8 cellular contexts compared by ENCODE assay signal in the genomic region with DNA sequence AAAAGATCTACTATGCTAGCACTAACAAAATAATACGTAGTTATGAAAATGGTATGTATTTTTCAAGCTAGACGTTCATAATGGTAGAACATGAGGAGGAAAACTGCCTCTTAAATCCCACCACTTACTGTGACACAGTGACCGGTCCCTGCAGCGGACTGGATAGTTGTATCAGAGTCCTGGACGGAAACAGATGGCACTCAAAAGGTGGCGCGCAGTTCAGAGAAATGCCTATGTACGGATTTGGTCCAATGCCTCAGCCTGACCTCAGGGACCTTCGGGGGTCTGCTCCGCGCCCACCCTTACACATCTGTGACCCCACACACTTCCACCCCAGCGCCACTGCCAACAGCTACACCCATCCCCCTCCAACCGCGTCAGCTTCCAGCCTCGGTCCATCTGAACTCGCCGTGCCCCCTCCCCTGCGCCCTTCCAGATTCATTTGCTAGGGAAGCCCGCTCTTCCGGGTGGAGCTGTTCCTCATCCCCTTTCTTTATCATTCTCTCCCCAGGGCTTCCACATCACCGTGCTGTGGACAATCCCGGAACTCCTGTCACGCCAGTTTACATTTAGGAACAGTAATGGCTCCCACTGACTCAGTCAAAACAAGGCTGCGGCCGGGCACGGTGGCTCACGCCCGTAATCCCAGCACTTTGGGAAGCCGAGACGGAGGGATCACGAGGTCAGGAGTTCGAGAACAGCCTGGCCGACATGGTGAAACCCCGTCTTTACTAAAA. TPM values are rescaled to one million over a fixed set of nuclear protein-coding genes. Genes with fewer than 3 reads are reported as not detected.
DNase-seq lines count a peak whose midpoint lies in the region; ATAC-seq, FAIRE-seq and TF ChIP-seq lines count a peak whose summit lies in the region.

No MANE protein-coding gene starts in this region.

- peaks cover 20 to 22% of the 10 kb centered on the region in 2 donors for H3K4me1 ChIP-seq in kidney (ENCODE audit: control insufficient read depth in 1 of 2, insufficient read depth in 1 of 2, low read depth in 1 of 2, low read length in 2 of 2)

- ATAC-seq in T-helper 17 cell (peak; percentile 26), GM21447 (IDR thresholded peaks at IDR 0.05; ENCODE audit: unreplicated experiment) (no peak), GM19455 (IDR thresholded peaks at IDR 0.05; ENCODE audit: unreplicated experiment) (no peak)

- peak overlapping the region; percentile 100 for H3K27ac Mint-ChIP-seq in T-helper 17 cell

- H3K4me1 Mint-ChIP-seq in T-helper 17 cell: peaks cover 37% of the 10 kb centered on the region

- peaks cover 16 to 21% of the 10 kb centered on the region in 2 donors for H3K36me3 ChIP-seq in kidney (ENCODE audit: control insufficient read depth in 1 of 2, insufficient read depth in 2 of 2, low read length in 2 of 2)

- H3K27me3 Mint-ChIP-seq in T-helper 17 cell: no peaks in the 10 kb centered on the region

- peak overlapping the region; percentile 100 for H3K4me3 Mint-ChIP-seq in T-helper 17 cell

- H3K27ac ChIP-seq in kidney (ENCODE audit: low read depth in 2 of 2, low read length in 2 of 2): peak overlapping the region; percentile 99

- peak overlapping the region; percentile 97 for H3K4me3 ChIP-seq in GM08714 (ENCODE audit: low read length)
- H3K4me3 ChIP-seq in kidney (ENCODE audit: low read length in 2 of 2): peak overlapping the region; percentile 96 to 97

- H3K36me3 Mint-ChIP-seq in T-helper 17 cell (ENCODE audit: low read depth): peaks cover 12% of the 10 kb centered on the region

- FAIRE-seq in kidney (lab: Jason Lieb, UNC): no peak

- TF ChIP-seq CTCF in kidney (IDR thresholded peaks at IDR 0.05; ENCODE audit: borderline replicate concordance, extremely low read depth, insufficient read depth): no peak

- DNase-seq in HT-29 (ENCODE audit: low spot score) (peak; percentile 72), T-helper 17 cell (no peak), cerebellar cortex (ENCODE audit: low spot score) (peak; percentile 65), kidney (peak; percentile 89)
- peak; percentile 40 for DNase-seq in stimulated activated CD4-positive, alpha-beta T cell treated with anti-CD3 and anti-CD28 coated beads, Interleukin-12 subunit alpha, Interleukin-12 subunit beta, amount 100 ng/mL, for 4 hours

- intact Hi-C loops in kidney (cut with DNase I): no loop called here

- H3K9me3 ChIP-seq in T-helper 17 cell (ENCODE audit: control insufficient read depth, low read length, poor library complexity, severe bottlenecking) (no peaks in the 10 kb centered on the region), kidney (ENCODE audit: control insufficient read depth in 1 of 2, low read length in 2 of 2) (no peaks in the 10 kb centered on the region)

- peak overlapping the region; percentile 94 to 97 for H3K9ac ChIP-seq in kidney (ENCODE audit: low read length in 2 of 2)

RNA-seq across cellular contexts. Expression of a gene that starts 0.8 kb away (rescaled TPM):
- 153 TPM in 2 replicates for total RNA-seq in HT-29 (2014; rRNA removed; shearing (Covaris generic))
- 100 to 1,000 TPM; 471 to 480 TPM for total RNA-seq in T-helper 17 cell
- total RNA-seq in kidney: 208 TPM
- polyA plus RNA-seq in kidney (ENCODE audit: insufficient read depth, low read depth, low replicate concordance): 48.6 TPM

RNA-seq across cellular contexts. Expression of a gene that starts 15.4 kb away (rescaled TPM):
- 40.2 and 46.4 TPM in 2 replicates for total RNA-seq in HT-29 (2014; rRNA removed; shearing (Covaris generic))
- total RNA-seq in T-helper 17 cell (1 to 10 TPM; 4.4 to 6.0 TPM), kidney (6.8 TPM)
- 2.0 TPM for polyA plus RNA-seq in kidney (ENCODE audit: insufficient read depth, low read depth, low replicate concordance)

RNA-seq across cellular contexts. Expression of a gene that starts 24.9 kb away (rescaled TPM):
- total RNA-seq in HT-29 (2014; rRNA removed; shearing (Covaris generic)): 59.0 and 72.4 TPM in 2 replicates
- not detected for total RNA-seq in T-helper 17 cell
- 29.9 TPM for total RNA-seq in kidney
- 19.3 TPM for polyA plus RNA-seq in kidney (ENCODE audit: insufficient read depth, low read depth, low replicate concordance)

RNA-seq across cellular contexts. Expression of a gene that starts 32.9 kb away (rescaled TPM):
- total RNA-seq in HT-29 (2014; rRNA removed; shearing (Covaris generic)): not detected in 2 replicates
- not detected for total RNA-seq in T-helper 17 cell
- total RNA-seq in kidney: 1.5 TPM
- 1.9 TPM for polyA plus RNA-seq in kidney (ENCODE audit: insufficient read depth, low read depth, low replicate concordance)

RNA-seq across cellular contexts. Expression of a gene that starts 54.4 kb away (rescaled TPM):
- not detected in 2 replicates for total RNA-seq in HT-29 (2014; rRNA removed; shearing (Covaris generic))
- total RNA-seq in T-helper 17 cell: 1 to 10 TPM in 1 of 2 donors, under 1 TPM in 1; 0.94 to 1.7 TPM
- not detected for total RNA-seq in kidney
- not detected for polyA plus RNA-seq in kidney (ENCODE audit: insufficient read depth, low read depth, low replicate concordance)

Comparison
In these comparisons a context has a peak if more than half of its experiments do, and no peak if none do; other contexts are left out.
1. DNase-seq: peak in HT-29 (single experiment), cerebellar cortex (single experiment), kidney (single experiment) and stimulated activated CD4-positive, alpha-beta T cell treated with anti-CD3 and anti-CD28 coated beads, Interleukin-12 subunit alpha, Interleukin-12 subunit beta, amount 100 ng/mL, for 4 hours (single experiment); none in T-helper 17 cell (0 of 3).
2. RNA of a gene that starts 24.9 kb away (total RNA-seq): 59.0 to 72.4 TPM in HT-29 and 29.9 TPM in kidney (single experiment); not detected in T-helper 17 cell; every median in the first group is over 10 times any median in the second.